ENCODE assay signal across 19 cellular contexts in the genomic region with DNA sequence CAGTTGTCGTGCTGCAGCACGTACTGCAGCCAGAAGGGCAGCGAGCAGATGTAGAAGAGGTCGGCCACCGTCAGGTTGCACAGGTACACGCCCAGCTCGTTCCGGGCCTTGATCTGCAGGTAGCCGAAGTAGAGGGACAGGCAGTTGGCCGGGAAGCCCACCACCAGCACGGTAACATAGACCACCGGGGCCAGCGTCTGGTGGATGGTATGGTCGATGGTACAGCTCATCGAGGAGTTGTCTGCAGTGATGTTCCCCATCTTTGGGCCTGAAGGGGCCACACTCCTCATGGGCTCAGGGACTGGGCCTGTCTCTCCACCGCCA. TPM values are rescaled to one million over a fixed set of nuclear protein-coding genes. Genes with fewer than 3 reads are reported as not detected.
DNase-seq lines count a peak whose midpoint lies in the region; ATAC-seq and TF ChIP-seq lines count a peak whose summit lies in the region.
"Had no signal": no experiment of that assay in that cellular context is flagged by ENCODE, and none has a peak within 500 bp of the region (broad histone marks: within the 10 kb centered on the region; RNA-seq: fewer than 3 reads in every experiment).

No MANE protein-coding gene starts in this region.

- H3K79me1 ChIP-seq in neuronal stem cell (ENCODE audit: low read depth, low read length): no peaks in the 10 kb centered on the region

- H3K36me3 ChIP-seq in neuronal stem cell (replicated peaks in 1 of 2; ENCODE audit: control insufficient read depth in 2 of 2, insufficient read depth in 2 of 2, low read length in 2 of 2): no peaks in the 10 kb centered on the region
- H3K36me3 ChIP-seq in smooth muscle cell (ENCODE audit: low read depth): no peaks in the 10 kb centered on the region
- no peaks in the 10 kb centered on the region for H3K36me3 ChIP-seq in mammary epithelial cell (ENCODE audit: insufficient read depth, low read length)

- H2BK12ac ChIP-seq in neuronal stem cell (ENCODE audit: low read length): no peak overlapping the region

- CTCF ChIA-PET in activated CD8-positive, alpha-beta T cell treated with anti-CD3 and anti-CD28 coated beads, Interleukin-2, amount 10 ng/mL, durations not matched to agents 7 days and 5 days (lab: Charles Lee): interaction anchor here (1.1 kb wide), 1 partner anchor 58 kb away, joined by 4 read pairs; no protein-coding TSS in a partner anchor
- CTCF ChIA-PET in activated CD8-positive, alpha-beta T cell treated with anti-CD3 and anti-CD28 coated beads for 36 hours (lab: Charles Lee): interaction anchor here (1.2 to 1.3 kb wide), 2 partner anchors 9 to 62 kb away, joined by 4 to 5 read pairs; no protein-coding TSS in a partner anchor
- CTCF ChIA-PET in activated CD4-positive, alpha-beta memory T cell treated with anti-CD3 and anti-CD28 coated beads for 36 hours (lab: Charles Lee): no interaction called here
- CTCF ChIA-PET in mammary epithelial cell (lab: Charles Lee; ENCODE audit: low non-redundant PET): no interaction called here

- H2AK5ac ChIP-seq in neuronal stem cell (ENCODE audit: low read depth, low read length): no peak overlapping the region

- H2AFZ ChIP-seq in neuronal stem cell (ENCODE audit: low read length) (no peak overlapping the region), smooth muscle cell (ENCODE audit: low read depth) (no peak overlapping the region), mammary epithelial cell (ENCODE audit: low read depth, low read length) (no peak overlapping the region)

- H4K20me1 ChIP-seq in smooth muscle cell (ENCODE audit: low read depth) (no peaks in the 10 kb centered on the region), mammary epithelial cell (ENCODE audit: insufficient read depth, low read length) (no peaks in the 10 kb centered on the region)

- H3K9me3 ChIP-seq in neuronal stem cell (replicated peaks in 1 of 2; ENCODE audit: control insufficient read depth in 2 of 2, insufficient read depth in 1 of 2, low read depth in 1 of 2, low read length in 2 of 2): peaks cover 13 to 15% of the 10 kb centered on the region in 2 donors
- H3K9me3 ChIP-seq in smooth muscle cell (replicated peaks; ENCODE audit: low read depth): no peaks in the 10 kb centered on the region
- H3K9me3 ChIP-seq in mammary epithelial cell (replicated peaks; ENCODE audit: insufficient read depth, low read length): no peaks in the 10 kb centered on the region

- no peak overlapping the region for H4K91ac ChIP-seq in neuronal stem cell (ENCODE audit: low read depth, low read length, poor library complexity)

- no peaks in the 10 kb centered on the region for H3K27me3 ChIP-seq in neuronal stem cell (ENCODE audit: control insufficient read depth in 3 of 3, insufficient read depth in 3 of 3, low read depth in 1 of 3, low read length in 3 of 3)
- no peaks in the 10 kb centered on the region for H3K27me3 ChIP-seq in smooth muscle cell (ENCODE audit: low read depth)
- H3K27me3 ChIP-seq in mammary epithelial cell (ENCODE audit: insufficient read depth, low read length): no peaks in the 10 kb centered on the region

- H3K18ac ChIP-seq in neuronal stem cell (ENCODE audit: low read length): peak overlapping the region; percentile 73

- peaks cover 79% of the 10 kb centered on the region for H3K4me1 Mint-ChIP-seq in activated CD8-positive, alpha-beta T cell treated with anti-CD3 and anti-CD28 coated beads, Interleukin-2, amount 10 ng/mL, durations not matched to agents 7 days and 5 days (ENCODE audit: low read depth)
- peaks cover 58% of the 10 kb centered on the region for H3K4me1 Mint-ChIP-seq in activated CD8-positive, alpha-beta T cell treated with anti-CD3 and anti-CD28 coated beads for 36 hours (ENCODE audit: low read depth)
- H3K4me1 Mint-ChIP-seq in activated CD4-positive, alpha-beta memory T cell treated with anti-CD3 and anti-CD28 coated beads for 36 hours (ENCODE audit: low read depth): peaks cover 75% of the 10 kb centered on the region
- peaks cover 92% of the 10 kb centered on the region for H3K4me1 Mint-ChIP-seq in dendritic cell treated with granulocyte-macrophage colony-stimulating factor and Interleukin-4, amounts not matched to agents 40 ng/mL and 50 ng/mL, for 4 days (ENCODE audit: low read depth)

- DNase-seq in activated CD8-positive, alpha-beta T cell treated with anti-CD3 and anti-CD28 coated beads, Interleukin-2, amount 10 ng/mL, durations not matched to agents 7 days and 5 days: no peak
- no peak for DNase-seq in activated CD8-positive, alpha-beta T cell treated with anti-CD3 and anti-CD28 coated beads for 36 hours
- no peak for DNase-seq in activated CD4-positive, alpha-beta memory T cell treated with anti-CD3 and anti-CD28 coated beads for 36 hours
- DNase-seq in neuronal stem cell (ENCODE audit: low spot score) (no peak), Kasumi-1 (lab: John Stamatoyannopoulos, UW) (no peak), smooth muscle cell (lab: John Stamatoyannopoulos, UW; ENCODE audit: unreplicated experiment) (no peak), mammary epithelial cell (no peak)
- DNase-seq: Calu3; CD4-positive, CD25-positive, alpha-beta regulatory T cell; GF-D8; H9; NCI-H1105; NCI-H2081 treated with DMSO at 0.1 percent for 48 hours; NCI-H510A; NCI-H748 treated with DMSO at 0.1 percent for 48 hours; OCI-M1 had no signal

- no peak for ATAC-seq in activated CD8-positive, alpha-beta T cell treated with anti-CD3 and anti-CD28 coated beads, Interleukin-2, amount 10 ng/mL, durations not matched to agents 7 days and 5 days
- no peak for ATAC-seq in activated CD8-positive, alpha-beta T cell treated with anti-CD3 and anti-CD28 coated beads for 36 hours

- H3K36me3 Mint-ChIP-seq in activated CD8-positive, alpha-beta T cell treated with anti-CD3 and anti-CD28 coated beads, Interleukin-2, amount 10 ng/mL, durations not matched to agents 7 days and 5 days (ENCODE audit: low read depth): peaks cover 89% of the 10 kb centered on the region
- H3K36me3 Mint-ChIP-seq in activated CD8-positive, alpha-beta T cell treated with anti-CD3 and anti-CD28 coated beads for 36 hours (ENCODE audit: low read depth): peaks cover 71% of the 10 kb centered on the region
- peaks cover 38% of the 10 kb centered on the region for H3K36me3 Mint-ChIP-seq in activated CD4-positive, alpha-beta memory T cell treated with anti-CD3 and anti-CD28 coated beads for 36 hours
- H3K36me3 Mint-ChIP-seq in dendritic cell treated with granulocyte-macrophage colony-stimulating factor and Interleukin-4, amounts not matched to agents 40 ng/mL and 50 ng/mL, for 4 days (ENCODE audit: low read depth): peaks cover 33% of the 10 kb centered on the region

- no peak overlapping the region for H3K4ac ChIP-seq in neuronal stem cell (ENCODE audit: low read length)

- H3K4me3 ChIP-seq in neuronal stem cell (ENCODE audit: low read length in 2 of 2): peak overlapping the region in 1 of 2 donors; percentile 60
- no peak overlapping the region for H3K4me3 ChIP-seq in smooth muscle cell
- H3K4me3 ChIP-seq in mammary epithelial cell (replicated peaks in 1 of 3; ENCODE audit: insufficient read depth in 1 of 3, low read depth in 2 of 3, low read length in 3 of 3): no peak overlapping the region

- no peak overlapping the region for H4K8ac ChIP-seq in neuronal stem cell (ENCODE audit: low read depth, low read length)

- H3K23ac ChIP-seq in neuronal stem cell (ENCODE audit: low read depth, low read length, poor library complexity): peak overlapping the region; percentile 52

- dilution Hi-C loops in mammary epithelial cell (cut with HindIII; ENCODE audit: low sequenced_read_pairs): no loop called here

- BruUV-seq in mammary epithelial cell (replicated peaks; lab: Mats Ljungman, UMichigan): no TSS peak

- H3K4me3 Mint-ChIP-seq in activated CD8-positive, alpha-beta T cell treated with anti-CD3 and anti-CD28 coated beads, Interleukin-2, amount 10 ng/mL, durations not matched to agents 7 days and 5 days: no peak overlapping the region
- no peak overlapping the region for H3K4me3 Mint-ChIP-seq in activated CD8-positive, alpha-beta T cell treated with anti-CD3 and anti-CD28 coated beads for 36 hours
- no peak overlapping the region for H3K4me3 Mint-ChIP-seq in activated CD4-positive, alpha-beta memory T cell treated with anti-CD3 and anti-CD28 coated beads for 36 hours
- no peak overlapping the region for H3K4me3 Mint-ChIP-seq in dendritic cell treated with granulocyte-macrophage colony-stimulating factor and Interleukin-4, amounts not matched to agents 40 ng/mL and 50 ng/mL, for 4 days
- H3K4me3 Mint-ChIP-seq: B cell, H9, IgD-negative memory B cell had no signal

- H3K9me3 Mint-ChIP-seq in activated CD8-positive, alpha-beta T cell treated with anti-CD3 and anti-CD28 coated beads, Interleukin-2, amount 10 ng/mL, durations not matched to agents 7 days and 5 days (ENCODE audit: insufficient read depth): no peaks in the 10 kb centered on the region
- H3K9me3 Mint-ChIP-seq in activated CD8-positive, alpha-beta T cell treated with anti-CD3 and anti-CD28 coated beads for 36 hours: peaks cover 10% of the 10 kb centered on the region
- H3K9me3 Mint-ChIP-seq in activated CD4-positive, alpha-beta memory T cell treated with anti-CD3 and anti-CD28 coated beads for 36 hours: peaks cover 9% of the 10 kb centered on the region
- H3K9me3 Mint-ChIP-seq in dendritic cell treated with granulocyte-macrophage colony-stimulating factor and Interleukin-4, amounts not matched to agents 40 ng/mL and 50 ng/mL, for 4 days: peaks cover 14% of the 10 kb centered on the region
- H3K9me3 Mint-ChIP-seq: IgD-negative memory B cell had no signal

- no peaks in the 10 kb centered on the region for H3K27me3 Mint-ChIP-seq in activated CD8-positive, alpha-beta T cell treated with anti-CD3 and anti-CD28 coated beads, Interleukin-2, amount 10 ng/mL, durations not matched to agents 7 days and 5 days (ENCODE audit: low read depth)
- H3K27me3 Mint-ChIP-seq in activated CD8-positive, alpha-beta T cell treated with anti-CD3 and anti-CD28 coated beads for 36 hours: no peaks in the 10 kb centered on the region
- H3K27me3 Mint-ChIP-seq in activated CD4-positive, alpha-beta memory T cell treated with anti-CD3 and anti-CD28 coated beads for 36 hours: no peaks in the 10 kb centered on the region
- H3K27me3 Mint-ChIP-seq in dendritic cell treated with granulocyte-macrophage colony-stimulating factor and Interleukin-4, amounts not matched to agents 40 ng/mL and 50 ng/mL, for 4 days: peaks cover 2% of the 10 kb centered on the region
- H3K27me3 Mint-ChIP-seq: B cell; CD4-positive, CD25-positive, alpha-beta regulatory T cell; IgD-negative memory B cell had no signal

- intact Hi-C loops in activated CD8-positive, alpha-beta T cell treated with anti-CD3 and anti-CD28 coated beads for 36 hours (cut with micrococcal nuclease): no loop called here
- intact Hi-C loops in activated CD4-positive, alpha-beta memory T cell treated with anti-CD3 and anti-CD28 coated beads for 36 hours (cut with micrococcal nuclease): no loop called here
- intact Hi-C loops in dendritic cell treated with granulocyte-macrophage colony-stimulating factor and Interleukin-4, amounts not matched to agents 40 ng/mL and 50 ng/mL, for 4 days (cut with micrococcal nuclease): loop anchor here (5.0 kb wide), 1 partner anchor 33 kb away; no protein-coding TSS in a partner anchor
- intact Hi-C loops in mammary epithelial cell (cut with micrococcal nuclease): no loop called here

- no peaks in the 10 kb centered on the region for H3F3A ChIP-seq in smooth muscle cell (ENCODE audit: low read depth)

- POLR2A ChIA-PET in activated CD8-positive, alpha-beta T cell treated with anti-CD3 and anti-CD28 coated beads, Interleukin-2, amount 10 ng/mL, durations not matched to agents 7 days and 5 days (lab: Charles Lee): interaction anchor here (1.2 to 4.9 kb wide), 2 partner anchors 9 to 11 kb away, joined by 3 to 79 read pairs; a partner anchor contains a TSS
- POLR2A ChIA-PET in activated CD8-positive, alpha-beta T cell treated with anti-CD3 and anti-CD28 coated beads for 36 hours (lab: Charles Lee): interaction anchor here (0.9 to 6.5 kb wide), 2 partner anchors 10 to 30 kb away, joined by 3 to 62 read pairs; a partner anchor contains a TSS
- POLR2A ChIA-PET in activated CD4-positive, alpha-beta memory T cell treated with anti-CD3 and anti-CD28 coated beads for 36 hours (lab: Charles Lee): interaction anchor here (1.8 to 4.6 kb wide), 2 partner anchors 9 to 18 kb away, joined by 4 to 25 read pairs; a partner anchor contains a TSS

- H3K27ac ChIP-seq in neuronal stem cell (replicated peaks; ENCODE audit: low read length) (no peak overlapping the region), smooth muscle cell (ENCODE audit: low read depth) (no peak overlapping the region), mammary epithelial cell (ENCODE audit: insufficient read depth, low read depth, low read length) (no peak overlapping the region)

- no peak overlapping the region for H2BK120ac ChIP-seq in neuronal stem cell (ENCODE audit: low read depth, low read length)

- H3K9ac ChIP-seq in neuronal stem cell (ENCODE audit: low read depth, low read length, poor library complexity) (no peak overlapping the region), smooth muscle cell (ENCODE audit: low read depth) (no peak overlapping the region), mammary epithelial cell (ENCODE audit: insufficient read depth, low read length) (no peak overlapping the region)

- no peak overlapping the region for H2BK15ac ChIP-seq in neuronal stem cell (ENCODE audit: low read length)

- in situ Hi-C loops in mammary epithelial cell (cut with MboI; ENCODE audit: low sequenced_read_pairs in 2 of 2): no loop called here

- H2BK5ac ChIP-seq in neuronal stem cell (ENCODE audit: low read length): no peak overlapping the region

- H3K27ac Mint-ChIP-seq in activated CD8-positive, alpha-beta T cell treated with anti-CD3 and anti-CD28 coated beads, Interleukin-2, amount 10 ng/mL, durations not matched to agents 7 days and 5 days: peak overlapping the region; percentile 16
- no peak overlapping the region for H3K27ac Mint-ChIP-seq in activated CD8-positive, alpha-beta T cell treated with anti-CD3 and anti-CD28 coated beads for 36 hours
- peak overlapping the region; percentile 53 for H3K27ac Mint-ChIP-seq in activated CD4-positive, alpha-beta memory T cell treated with anti-CD3 and anti-CD28 coated beads for 36 hours
- H3K27ac Mint-ChIP-seq in dendritic cell treated with granulocyte-macrophage colony-stimulating factor and Interleukin-4, amounts not matched to agents 40 ng/mL and 50 ng/mL, for 4 days: peak overlapping the region; percentile 81
- H3K27ac Mint-ChIP-seq: B cell; CD4-positive, CD25-positive, alpha-beta regulatory T cell; H9; IgD-negative memory B cell had no signal

- H3K4me2 ChIP-seq in neuronal stem cell (ENCODE audit: insufficient read depth, low read length, poor library complexity, severe bottlenecking) (no peak overlapping the region), smooth muscle cell (no peak overlapping the region), mammary epithelial cell (ENCODE audit: insufficient read depth, low read depth, low read length) (no peak overlapping the region)

- H3K79me2 ChIP-seq in smooth muscle cell (ENCODE audit: low read depth) (no peaks in the 10 kb centered on the region), mammary epithelial cell (ENCODE audit: insufficient read depth, low read length) (no peaks in the 10 kb centered on the region)

- H3K14ac ChIP-seq in neuronal stem cell (ENCODE audit: low read length): peak overlapping the region; percentile 26

- H3K4me1 ChIP-seq in neuronal stem cell (ENCODE audit: control insufficient read depth in 2 of 2, insufficient read depth in 1 of 2, low read depth in 1 of 2, low read length in 2 of 2): no peaks in the 10 kb centered on the region
- no peaks in the 10 kb centered on the region for H3K4me1 ChIP-seq in smooth muscle cell (ENCODE audit: low read depth)
- H3K4me1 ChIP-seq in mammary epithelial cell (ENCODE audit: insufficient read depth, low read length): peaks cover 7% of the 10 kb centered on the region

- TF ChIP-seq CTCF in activated CD8-positive, alpha-beta T cell treated with anti-CD3 and anti-CD28 coated beads for 36 hours (IDR thresholded peaks at IDR 0.05): no peak
- TF ChIP-seq CTCF in smooth muscle cell (IDR thresholded peaks at IDR 0.05; ENCODE audit: borderline replicate concordance, insufficient read depth, poor library complexity, severe bottlenecking) (no peak), mammary epithelial cell (conservative IDR thresholded peaks at IDR 0.05 in 1 of 2, IDR thresholded peaks at IDR 0.05 in 1 of 2; ENCODE audit: extremely low read depth in 1 of 2, insufficient read depth in 1 of 2, low read depth in 1 of 2, low read length in 2 of 2) (no peak)

- no CpG with 5 or more reads among the region's 16 CpGs for WGBS in neuronal stem cell (ENCODE audit: extremely low coverage in 2 of 2, insufficient read length in 2 of 2, insufficient replicate concordance in 1 of 2), 2 donors
- 98% methylated on average over 16 of the region's 16 CpGs for WGBS in smooth muscle cell (ENCODE audit: low lambda C conversion rate)
- WGBS in mammary epithelial cell (ENCODE audit: low coverage, missing lambda C conversion rate): 98% methylated on average over 16 of the region's 16 CpGs

RNA-seq across cellular contexts. Expression of a gene that starts 9.8 kb away (rescaled TPM):
- 10 to 100 TPM; 44.6 to 45.3 TPM for total RNA-seq in activated CD8-positive, alpha-beta T cell treated with anti-CD3 and anti-CD28 coated beads, Interleukin-2, amount 10 ng/mL, durations not matched to agents 7 days and 5 days
- total RNA-seq in activated CD8-positive, alpha-beta T cell treated with anti-CD3 and anti-CD28 coated beads for 36 hours: 10 to 100 TPM; 11.9 to 14.0 TPM
- total RNA-seq in activated CD4-positive, alpha-beta memory T cell treated with anti-CD3 and anti-CD28 coated beads for 36 hours: 1 to 10 TPM; 6.5 to 6.9 TPM
- 0.70 TPM for polyA plus RNA-seq in neuronal stem cell (2013, experiment 1 of 2)
- 0.61 TPM for polyA plus RNA-seq in neuronal stem cell (2013, experiment 2 of 2)
- 2.6 and 4.4 TPM in 2 replicates for total RNA-seq in smooth muscle cell
- polyA plus RNA-seq in smooth muscle cell: 2.9 and 3.2 TPM in 2 replicates
- total RNA-seq in mammary epithelial cell: under 1 TPM in 1 of 2 donors, not detected in 1; 0.83 TPM
- 0.06 TPM for polyA plus RNA-seq in mammary epithelial cell
- not detected for polyA minus RNA-seq in mammary epithelial cell
- total RNA-seq: Calu3 had no signal

Comparison
In these comparisons a context has a peak if more than half of its experiments do, and no peak if none do; other contexts are left out.
1. CTCF ChIA-PET loops: an anchor here in activated CD8-positive, alpha-beta T cell treated with anti-CD3 and anti-CD28 coated beads, Interleukin-2, amount 10 ng/mL, durations not matched to agents 7 days and 5 days (1.1 kb wide) and activated CD8-positive, alpha-beta T cell treated with anti-CD3 and anti-CD28 coated beads for 36 hours (1.2 to 1.3 kb wide); none called in activated CD4-positive, alpha-beta memory T cell treated with anti-CD3 and anti-CD28 coated beads for 36 hours and mammary epithelial cell.